1 cellular context compared by ENCODE assay signal in genomic region chr17:1372618-1373017, GRCh38.
TF ChIP-seq lines count a peak whose summit lies in the region.

No MANE protein-coding gene starts in this region.

TF ChIP-seq in HepG2, 621 proteins besides CTCF, POLR2A, EP300 and RAD21 (continued from another document):
- TF ChIP-seq ZNF770 (CRISPR knock-in tag; IDR thresholded peaks at IDR 0.05): peak; percentile 59; the same call in 1 of the 2 replicates
- TF ChIP-seq ZSCAN30 (CRISPR knock-in tag; IDR thresholded peaks at IDR 0.05): no peak
- TF ChIP-seq ZNF558 (CRISPR knock-in tag; IDR thresholded peaks at IDR 0.05; ENCODE audit: borderline replicate concordance): no peak
- TF ChIP-seq CERS6 (CRISPR knock-in tag; IDR thresholded peaks at IDR 0.05): no peak
